8 cellular contexts compared by ENCODE assay signal in genomic region chr20:18588554-18589043, GRCh38. TPM values are rescaled to one million over a fixed set of nuclear protein-coding genes. Genes with fewer than 3 reads are reported as not detected.
A peak's percentile ranks its signal among the peaks of the same experiment; 100 is the strongest.
DNase-seq lines count a peak whose midpoint lies in the region; ATAC-seq and TF ChIP-seq lines count a peak whose summit lies in the region.

No MANE protein-coding gene starts in this region.

- H3K36me3 Mint-ChIP-seq in Calu3 (ENCODE audit: insufficient read depth, unreplicated experiment) = peaks cover 18% of the 10 kb centered on the region
- H3K36me3 Mint-ChIP-seq in activated CD8-positive, alpha-beta T cell treated with anti-CD3 and anti-CD28 coated beads, Interleukin-2, amount 10 ng/mL, durations not matched to agents 7 days and 5 days (ENCODE audit: low read depth) = no peaks in the 10 kb centered on the region

- DNase-seq in Calu3 (no peak), right cardiac atrium (peak in 1 of 3 donors; percentile 48), GM19238 (ENCODE audit: insufficient read length, low spot score) (no peak), NOMO-1 (lab: John Stamatoyannopoulos, UW; ENCODE audit: unreplicated experiment in 2 of 2) (no peak)
- no peak for DNase-seq in activated CD8-positive, alpha-beta T cell treated with anti-CD3 and anti-CD28 coated beads, Interleukin-2, amount 10 ng/mL, durations not matched to agents 7 days and 5 days
- DNase-seq in stimulated activated CD8-positive, alpha-beta memory T cell treated with anti-CD3 and anti-CD28 coated beads, Interleukin-4, amount 100 ng/mL, for 48 hours = peak; percentile 30

- no peaks in the 10 kb centered on the region for H3K9me3 ChIP-seq in right cardiac atrium (ENCODE audit: control insufficient read depth, low read length)

- POLR2A ChIA-PET in activated CD8-positive, alpha-beta T cell treated with anti-CD3 and anti-CD28 coated beads, Interleukin-2, amount 10 ng/mL, durations not matched to agents 7 days and 5 days (lab: Charles Lee) = interaction anchor here (0.6 to 1.3 kb wide), 5 partner anchors 9 to 938 kb away, joined by 3 to 5 read pairs (median 4); partner anchors contain the start of gene SEC23B

- intact Hi-C loops in Calu3 (cut with micrococcal nuclease; ENCODE audit: unreplicated experiment) (no loop called here), right cardiac atrium (cut with DNase I) (no loop called here)

- TF ChIP-seq CTCF in Calu3 (IDR thresholded peaks at IDR 0.05; ENCODE audit: unreplicated experiment) = no peak

- no peak overlapping the region for H3K27ac Mint-ChIP-seq in Calu3 (ENCODE audit: unreplicated experiment)
- H3K27ac Mint-ChIP-seq in activated CD8-positive, alpha-beta T cell treated with anti-CD3 and anti-CD28 coated beads, Interleukin-2, amount 10 ng/mL, durations not matched to agents 7 days and 5 days = peak overlapping the region; percentile 85

- H3K9me3 Mint-ChIP-seq in Calu3 (ENCODE audit: low read depth, unreplicated experiment) = no peaks in the 10 kb centered on the region
- no peaks in the 10 kb centered on the region for H3K9me3 Mint-ChIP-seq in activated CD8-positive, alpha-beta T cell treated with anti-CD3 and anti-CD28 coated beads, Interleukin-2, amount 10 ng/mL, durations not matched to agents 7 days and 5 days (ENCODE audit: insufficient read depth)

- H3K27me3 Mint-ChIP-seq in Calu3 (ENCODE audit: unreplicated experiment) = no peaks in the 10 kb centered on the region
- H3K27me3 Mint-ChIP-seq in activated CD8-positive, alpha-beta T cell treated with anti-CD3 and anti-CD28 coated beads, Interleukin-2, amount 10 ng/mL, durations not matched to agents 7 days and 5 days (ENCODE audit: low read depth) = peaks cover 8% of the 10 kb centered on the region

- no peaks in the 10 kb centered on the region for H3K4me1 ChIP-seq in right cardiac atrium (ENCODE audit: control insufficient read depth, insufficient read depth, low read length)

- peak overlapping the region; percentile 87 for H3K4me3 ChIP-seq in right cardiac atrium (ENCODE audit: low read length)

- H3K4me3 Mint-ChIP-seq in Calu3 (ENCODE audit: low read depth, unreplicated experiment) = peak overlapping the region; percentile 61
- H3K4me3 Mint-ChIP-seq in activated CD8-positive, alpha-beta T cell treated with anti-CD3 and anti-CD28 coated beads, Interleukin-2, amount 10 ng/mL, durations not matched to agents 7 days and 5 days = peak overlapping the region; percentile 84

- H3K27me3 ChIP-seq in right cardiac atrium (ENCODE audit: control insufficient read depth, insufficient read depth) = no peaks in the 10 kb centered on the region

- CTCF ChIA-PET in Calu3 (lab: Charles Lee) = no interaction called here
- CTCF ChIA-PET in activated CD8-positive, alpha-beta T cell treated with anti-CD3 and anti-CD28 coated beads, Interleukin-2, amount 10 ng/mL, durations not matched to agents 7 days and 5 days (lab: Charles Lee) = interaction anchor here (0.8 to 1.8 kb wide), 6 partner anchors 9 to 294 kb away, joined by 3 to 4 read pairs (median 3); no protein-coding TSS in a partner anchor

- ATAC-seq in HG02588 (IDR thresholded peaks at IDR 0.05; ENCODE audit: unreplicated experiment) (peak; percentile 5), right cardiac atrium (no peak), HG03280 (IDR thresholded peaks at IDR 0.05; ENCODE audit: unreplicated experiment) (no peak)
- ATAC-seq in activated CD8-positive, alpha-beta T cell treated with anti-CD3 and anti-CD28 coated beads, Interleukin-2, amount 10 ng/mL, durations not matched to agents 7 days and 5 days = no peak

- no peak overlapping the region for H3K27ac ChIP-seq in right cardiac atrium (ENCODE audit: low read length)

- WGBS in right cardiac atrium = 13% methylated on average over 19 of the region's 19 CpGs

- H3K4me1 Mint-ChIP-seq in Calu3 (ENCODE audit: low read depth, unreplicated experiment) = no peaks in the 10 kb centered on the region
- H3K4me1 Mint-ChIP-seq in activated CD8-positive, alpha-beta T cell treated with anti-CD3 and anti-CD28 coated beads, Interleukin-2, amount 10 ng/mL, durations not matched to agents 7 days and 5 days (ENCODE audit: low read depth) = peaks cover 21% of the 10 kb centered on the region

- BruUV-seq in Calu3 (replicated peaks; lab: Mats Ljungman, UMichigan) = no TSS peak

RNA-seq across cellular contexts. Expression of gene DTD1, which starts 0.7 kb away (rescaled TPM):
- total RNA-seq in Calu3 (2022) (14.2 and 14.3 TPM in 2 replicates), right cardiac atrium (10 to 100 TPM; 10.5 to 17.8 (median 11.4) TPM)
- 10 to 100 TPM; 25.9 to 28.5 TPM for total RNA-seq in activated CD8-positive, alpha-beta T cell treated with anti-CD3 and anti-CD28 coated beads, Interleukin-2, amount 10 ng/mL, durations not matched to agents 7 days and 5 days
- 11.5 TPM for polyA plus RNA-seq in right cardiac atrium

RNA-seq across cellular contexts. Expression of gene SMIM26, which starts 21.4 kb away (rescaled TPM):
- total RNA-seq in Calu3 (2022) (17.8 and 20.9 TPM in 2 replicates), right cardiac atrium (10 to 100 TPM; 79.4 to 96.9 (median 91.2) TPM)
- total RNA-seq in activated CD8-positive, alpha-beta T cell treated with anti-CD3 and anti-CD28 coated beads, Interleukin-2, amount 10 ng/mL, durations not matched to agents 7 days and 5 days = 10 to 100 TPM; 41.9 to 51.0 TPM
- 267 TPM for polyA plus RNA-seq in right cardiac atrium
